ENCODE assay signal across 9 cellular contexts in genomic region chr4:36325499-36325898, GRCh38. TPM values are rescaled to one million over a fixed set of nuclear protein-coding genes. Genes with fewer than 3 reads are reported as not detected.
A peak's percentile ranks its signal among the peaks of the same experiment; 100 is the strongest.
DNase-seq lines count a peak whose midpoint lies in the region; ATAC-seq and TF ChIP-seq lines count a peak whose summit lies in the region.
"Had no signal": no experiment of that assay in that cellular context is flagged by ENCODE, and none has a peak within 500 bp of the region (broad histone marks: within the 10 kb centered on the region; RNA-seq: fewer than 3 reads in every experiment).

No MANE protein-coding gene starts in this region.

- peak overlapping the region; percentile 43 for H3K27ac Mint-ChIP-seq in activated naive CD8-positive, alpha-beta T cell treated with anti-CD3 and anti-CD28 coated beads, Interleukin-2, amount 10 ng/mL, durations not matched to agents 7 days and 5 days

- H3K18ac ChIP-seq in mesendoderm (ENCODE audit: low read length): no peak overlapping the region

- WGBS in mesendoderm (ENCODE audit: extremely low coverage, insufficient coverage, low lambda C conversion rate): no CpG with 5 or more reads among the region's 1 CpG
- WGBS in testis, 2 donors: 0 to 50% methylated on average over 1 of the region's 1 CpG

- H3K27me3 ChIP-seq in mesendoderm (ENCODE audit: insufficient read depth, low read length, poor library complexity) (no peaks in the 10 kb centered on the region), testis (no peaks in the 10 kb centered on the region)
- H3K27me3 ChIP-seq: vagina had no signal

- H3K56ac ChIP-seq in mesendoderm (ENCODE audit: low read length): no peak overlapping the region

- H3K4me2 ChIP-seq in mesendoderm (ENCODE audit: low read length): no peak overlapping the region

- ATAC-seq in GM18499 (IDR thresholded peaks at IDR 0.05; ENCODE audit: insufficient read depth, unreplicated experiment) (peak; percentile 74), GM21360 (IDR thresholded peaks at IDR 0.05; ENCODE audit: unreplicated experiment) (peak; percentile 75), HG03280 (IDR thresholded peaks at IDR 0.05; ENCODE audit: unreplicated experiment) (peak; percentile 72)
- ATAC-seq in activated naive CD8-positive, alpha-beta T cell treated with anti-CD3 and anti-CD28 coated beads, Interleukin-2, amount 10 ng/mL, durations not matched to agents 7 days and 5 days (ENCODE audit: low read depth): no peak

- no peaks in the 10 kb centered on the region for H3K27me3 Mint-ChIP-seq in activated naive CD8-positive, alpha-beta T cell treated with anti-CD3 and anti-CD28 coated beads, Interleukin-2, amount 10 ng/mL, durations not matched to agents 7 days and 5 days

- H2BK15ac ChIP-seq in mesendoderm (replicated peaks; ENCODE audit: low read depth): no peak overlapping the region

- H3K36me3 Mint-ChIP-seq in activated naive CD8-positive, alpha-beta T cell treated with anti-CD3 and anti-CD28 coated beads, Interleukin-2, amount 10 ng/mL, durations not matched to agents 7 days and 5 days: peaks cover 7% of the 10 kb centered on the region

- H4K5ac ChIP-seq in mesendoderm (ENCODE audit: low read length): no peak overlapping the region

- no peak for DNase-seq in activated naive CD8-positive, alpha-beta T cell treated with anti-CD3 and anti-CD28 coated beads, Interleukin-2, amount 10 ng/mL, durations not matched to agents 7 days and 5 days
- no peak for DNase-seq in mesendoderm
- no peak for DNase-seq in testis
- no peak for DNase-seq in COLO668 (lab: John Stamatoyannopoulos, UW; ENCODE audit: unreplicated experiment)
- no peak for DNase-seq in stimulated activated naive CD4-positive, alpha-beta T cell treated with Interleukin-2 at 50 U/mL for 16 hours (lab: John Stamatoyannopoulos, UW)

- H2BK5ac ChIP-seq in mesendoderm (ENCODE audit: low read length): no peak overlapping the region

- no peaks in the 10 kb centered on the region for H3K9me3 Mint-ChIP-seq in activated naive CD8-positive, alpha-beta T cell treated with anti-CD3 and anti-CD28 coated beads, Interleukin-2, amount 10 ng/mL, durations not matched to agents 7 days and 5 days

- H3K4me1 Mint-ChIP-seq in activated naive CD8-positive, alpha-beta T cell treated with anti-CD3 and anti-CD28 coated beads, Interleukin-2, amount 10 ng/mL, durations not matched to agents 7 days and 5 days: peaks cover 47% of the 10 kb centered on the region

- TF ChIP-seq CTCF in testis (IDR thresholded peaks at IDR 0.05): no peak

- no peaks in the 10 kb centered on the region for H3K79me1 ChIP-seq in mesendoderm (ENCODE audit: low read length)

- no peak overlapping the region for H2AK5ac ChIP-seq in mesendoderm (ENCODE audit: low read length)

- TF ChIP-seq POLR2A in testis (IDR thresholded peaks at IDR 0.05): no peak

- H3K27ac ChIP-seq in mesendoderm (ENCODE audit: low read depth, low read length) (no peak overlapping the region), testis (no peak overlapping the region)
- H3K27ac ChIP-seq: vagina had no signal

- H3K9ac ChIP-seq in mesendoderm (ENCODE audit: low read length): no peak overlapping the region

- POLR2A ChIA-PET in activated naive CD8-positive, alpha-beta T cell treated with anti-CD3 and anti-CD28 coated beads, Interleukin-2, amount 10 ng/mL, durations not matched to agents 7 days and 5 days (lab: Charles Lee): interaction anchor here (0.7 kb wide), 1 partner anchor 39 kb away, joined by 3 read pairs; no protein-coding TSS in a partner anchor

- H3K36me3 ChIP-seq in mesendoderm (ENCODE audit: control insufficient read depth, insufficient read depth, low read length) (no peaks in the 10 kb centered on the region), testis (ENCODE audit: low read depth, missing control alignments) (no peaks in the 10 kb centered on the region)
- H3K36me3 ChIP-seq: vagina had no signal

- H3K4me1 ChIP-seq in mesendoderm (ENCODE audit: control insufficient read depth, low read depth, low read length) (no peaks in the 10 kb centered on the region), testis (no peaks in the 10 kb centered on the region)
- H3K4me1 ChIP-seq: vagina had no signal

- no peak overlapping the region for H3K4me3 Mint-ChIP-seq in activated naive CD8-positive, alpha-beta T cell treated with anti-CD3 and anti-CD28 coated beads, Interleukin-2, amount 10 ng/mL, durations not matched to agents 7 days and 5 days

- no peaks in the 10 kb centered on the region for H3K79me2 ChIP-seq in mesendoderm (ENCODE audit: control insufficient read depth, insufficient read depth, low read length)

- no peak overlapping the region for H3K4me3 ChIP-seq in mesendoderm (ENCODE audit: low read length)
- H3K4me3 ChIP-seq in testis: no peak overlapping the region
- H3K4me3 ChIP-seq: vagina had no signal

- H3K23ac ChIP-seq in mesendoderm (ENCODE audit: low read length): no peak overlapping the region

- intact Hi-C loops in testis (cut with DNase I; ENCODE audit: low total_unique reads): no loop called here

- no peak overlapping the region for H2BK120ac ChIP-seq in mesendoderm (ENCODE audit: low read depth, low read length)

- no peaks in the 10 kb centered on the region for H3K9me3 ChIP-seq in testis
- H3K9me3 ChIP-seq: vagina had no signal

- H4K8ac ChIP-seq in mesendoderm (ENCODE audit: low read depth, low read length): no peak overlapping the region

- no peak overlapping the region for H3K4ac ChIP-seq in mesendoderm (ENCODE audit: low read depth, low read length)

RNA-seq across cellular contexts. Expression of gene DTHD1, which starts 44.1 kb away (rescaled TPM):
- total RNA-seq in activated naive CD8-positive, alpha-beta T cell treated with anti-CD3 and anti-CD28 coated beads, Interleukin-2, amount 10 ng/mL, durations not matched to agents 7 days and 5 days: 1 to 10 TPM; 4.7 to 5.4 TPM
- not detected for polyA plus RNA-seq in mesendoderm (2013, experiment 1 of 2)
- polyA plus RNA-seq in mesendoderm (2013, experiment 2 of 2): not detected
- total RNA-seq in testis: 1 to 10 TPM; 1.0 to 4.3 TPM
- polyA plus RNA-seq in testis (ENCODE audit: insufficient read depth, low read depth, low replicate concordance): 5.8 TPM
